ENCODE assay signal across 1 cellular context in genomic region chr15:88631464-88632028, GRCh38.
TF ChIP-seq lines count a peak whose summit lies in the region.

No MANE protein-coding gene starts in this region.

TF ChIP-seq in SK-N-SH, 30 proteins besides CTCF, POLR2A, EP300 and RAD21 (continued from another document):
- TF ChIP-seq, protein P1, sequence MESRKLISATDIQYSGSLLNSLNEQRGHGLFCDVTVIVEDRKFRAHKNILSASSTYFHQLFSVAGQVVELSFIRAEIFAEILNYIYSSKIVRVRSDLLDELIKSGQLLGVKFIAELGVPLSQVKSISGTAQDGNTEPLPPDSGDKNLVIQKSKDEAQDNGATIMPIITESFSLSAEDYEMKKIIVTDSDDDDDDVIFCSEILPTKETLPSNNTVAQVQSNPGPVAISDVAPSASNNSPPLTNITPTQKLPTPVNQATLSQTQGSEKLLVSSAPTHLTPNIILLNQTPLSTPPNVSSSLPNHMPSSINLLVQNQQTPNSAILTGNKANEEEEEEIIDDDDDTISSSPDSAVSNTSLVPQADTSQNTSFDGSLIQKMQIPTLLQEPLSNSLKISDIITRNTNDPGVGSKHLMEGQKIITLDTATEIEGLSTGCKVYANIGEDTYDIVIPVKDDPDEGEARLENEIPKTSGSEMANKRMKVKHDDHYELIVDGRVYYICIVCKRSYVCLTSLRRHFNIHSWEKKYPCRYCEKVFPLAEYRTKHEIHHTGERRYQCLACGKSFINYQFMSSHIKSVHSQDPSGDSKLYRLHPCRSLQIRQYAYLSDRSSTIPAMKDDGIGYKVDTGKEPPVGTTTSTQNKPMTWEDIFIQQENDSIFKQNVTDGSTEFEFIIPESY (IDR thresholded peaks at IDR 0.05; ENCODE audit: borderline replicate concordance, low read depth): no peak
- no peak for TF ChIP-seq PBX3 (IDR thresholded peaks at IDR 0.05)
- no peak for TF ChIP-seq RFX5 (IDR thresholded peaks at IDR 0.05; ENCODE audit: low read length)
- TF ChIP-seq JUND (IDR thresholded peaks at IDR 0.05): no peak
- TF ChIP-seq USF2 (IDR thresholded peaks at IDR 0.05; ENCODE audit: borderline replicate concordance, low read depth, low read length): no peak
